1 cellular context compared by ENCODE assay signal in the genomic region with DNA sequence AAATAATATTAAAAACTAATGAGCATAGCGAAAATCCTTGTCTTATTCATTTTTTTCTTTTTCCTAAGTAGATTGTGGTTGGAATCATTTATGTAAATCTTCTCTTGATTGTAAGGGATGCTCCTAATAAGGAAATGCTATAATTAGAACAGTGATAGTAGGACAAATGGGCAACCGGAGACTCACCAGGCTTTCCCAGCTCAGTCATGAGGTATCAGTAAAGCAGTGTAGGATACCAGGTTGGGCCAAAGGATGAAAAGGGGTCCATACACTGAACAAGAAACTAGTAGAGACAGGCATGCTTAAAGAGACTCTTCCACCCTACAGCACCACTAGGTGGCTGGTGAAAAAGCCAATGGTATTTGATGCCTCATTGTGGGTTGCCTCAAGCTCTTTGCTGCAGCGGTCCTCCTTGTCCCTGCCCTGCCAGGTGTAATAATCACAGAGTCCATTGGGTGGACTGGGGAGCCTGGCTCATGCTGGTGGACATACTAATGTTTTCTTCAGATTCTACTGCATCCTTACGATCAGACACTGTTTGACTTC.
TF ChIP-seq lines count a peak whose summit lies in the region.

No MANE protein-coding gene starts in this region.

TF ChIP-seq in WTC11, 78 proteins besides CTCF, POLR2A, EP300 and RAD21 (continued from another document):
- TF ChIP-seq USF2 (CRISPR knock-in tag; IDR thresholded peaks at IDR 0.05), result no peak
- TF ChIP-seq ZNF219 (CRISPR knock-in tag; IDR thresholded peaks at IDR 0.05; ENCODE audit: borderline replicate concordance), result no peak
- TF ChIP-seq, protein P1, sequence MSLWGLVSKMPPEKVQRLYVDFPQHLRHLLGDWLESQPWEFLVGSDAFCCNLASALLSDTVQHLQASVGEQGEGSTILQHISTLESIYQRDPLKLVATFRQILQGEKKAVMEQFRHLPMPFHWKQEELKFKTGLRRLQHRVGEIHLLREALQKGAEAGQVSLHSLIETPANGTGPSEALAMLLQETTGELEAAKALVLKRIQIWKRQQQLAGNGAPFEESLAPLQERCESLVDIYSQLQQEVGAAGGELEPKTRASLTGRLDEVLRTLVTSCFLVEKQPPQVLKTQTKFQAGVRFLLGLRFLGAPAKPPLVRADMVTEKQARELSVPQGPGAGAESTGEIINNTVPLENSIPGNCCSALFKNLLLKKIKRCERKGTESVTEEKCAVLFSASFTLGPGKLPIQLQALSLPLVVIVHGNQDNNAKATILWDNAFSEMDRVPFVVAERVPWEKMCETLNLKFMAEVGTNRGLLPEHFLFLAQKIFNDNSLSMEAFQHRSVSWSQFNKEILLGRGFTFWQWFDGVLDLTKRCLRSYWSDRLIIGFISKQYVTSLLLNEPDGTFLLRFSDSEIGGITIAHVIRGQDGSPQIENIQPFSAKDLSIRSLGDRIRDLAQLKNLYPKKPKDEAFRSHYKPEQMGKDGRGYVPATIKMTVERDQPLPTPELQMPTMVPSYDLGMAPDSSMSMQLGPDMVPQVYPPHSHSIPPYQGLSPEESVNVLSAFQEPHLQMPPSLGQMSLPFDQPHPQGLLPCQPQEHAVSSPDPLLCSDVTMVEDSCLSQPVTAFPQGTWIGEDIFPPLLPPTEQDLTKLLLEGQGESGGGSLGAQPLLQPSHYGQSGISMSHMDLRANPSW (CRISPR knock-in tag; conservative IDR thresholded peaks at IDR 0.05; ENCODE audit: low read depth), result no peak
